9 cellular contexts compared by ENCODE assay signal in genomic region chr15:85840802-85841152, GRCh38. TPM values are rescaled to one million over a fixed set of nuclear protein-coding genes. Genes with fewer than 3 reads are reported as not detected.
DNase-seq lines count a peak whose midpoint lies in the region; ATAC-seq and TF ChIP-seq lines count a peak whose summit lies in the region.
"Had no signal": no experiment of that assay in that cellular context is flagged by ENCODE, and none has a peak within 500 bp of the region (broad histone marks: within the 10 kb centered on the region; RNA-seq: fewer than 3 reads in every experiment).

No MANE protein-coding gene starts in this region.

- H3K4me1 Mint-ChIP-seq in Calu3 (ENCODE audit: low read depth, unreplicated experiment) (peaks cover 31% of the 10 kb centered on the region), endodermal cell (peaks cover 29% of the 10 kb centered on the region)

- no peaks in the 10 kb centered on the region for H3F3A ChIP-seq in PC-3 (ENCODE audit: low read length, unreplicated experiment)

- no peak for TF ChIP-seq POLR2A in gastrocnemius medialis (IDR thresholded peaks at IDR 0.05)

- H3K79me2 ChIP-seq in PC-3 (ENCODE audit: low read length): no peaks in the 10 kb centered on the region

- H3K4me3 Mint-ChIP-seq in Calu3 (ENCODE audit: low read depth, unreplicated experiment) (peak overlapping the region; percentile 57), endodermal cell (peak overlapping the region; percentile 49)

- no TSS peak for BruUV-seq in Calu3 (replicated peaks; lab: Mats Ljungman, UMichigan)
- BruUV-seq in PC-3 (replicated peaks; lab: Mats Ljungman, UMichigan): no TSS peak

- peak overlapping the region; percentile 65 for H2AFZ ChIP-seq in PC-3 (ENCODE audit: low read length)

- H3K9me3 ChIP-seq in PC-3 (ENCODE audit: low read length) (no peaks in the 10 kb centered on the region), endodermal cell (ENCODE audit: control insufficient read depth, low read length) (no peaks in the 10 kb centered on the region), gastrocnemius medialis (no peaks in the 10 kb centered on the region)
- H3K9me3 ChIP-seq: transverse colon had no signal

- H3K36me3 Mint-ChIP-seq in Calu3 (ENCODE audit: insufficient read depth, unreplicated experiment) (no peaks in the 10 kb centered on the region), endodermal cell (ENCODE audit: low read depth) (no peaks in the 10 kb centered on the region)

- H3K9me3 Mint-ChIP-seq in Calu3 (ENCODE audit: low read depth, unreplicated experiment) (no peaks in the 10 kb centered on the region), endodermal cell (no peaks in the 10 kb centered on the region)
- H3K9me3 Mint-ChIP-seq: nephron progenitor cell had no signal

- no peak overlapping the region for H3K9ac ChIP-seq in PC-3 (ENCODE audit: low read length)
- H3K9ac ChIP-seq in endodermal cell (ENCODE audit: extremely low read depth, low read length, poor library complexity, severe bottlenecking): no peak overlapping the region

- H3K4me1 ChIP-seq in PC-3 (ENCODE audit: insufficient read depth, low read length) (peaks cover 12% of the 10 kb centered on the region), endodermal cell (ENCODE audit: control insufficient read depth, insufficient read depth, low read length) (peaks cover 14% of the 10 kb centered on the region), gastrocnemius medialis (peaks cover 0 to 4% of the 10 kb centered on the region in 2 donors)

- in situ Hi-C loops in gastrocnemius medialis (cut with MboI; ENCODE audit: low sequenced_read_pairs in 4 of 4): loop anchor here in 3 of 4 donors (10.0 to 25.0 kb wide), 4 partner anchors 228 to 546 kb away; no protein-coding TSS in a partner anchor

- H3K27me3 Mint-ChIP-seq in Calu3 (ENCODE audit: unreplicated experiment) (peaks cover 25% of the 10 kb centered on the region), endodermal cell (ENCODE audit: insufficient read depth) (peaks cover 10% of the 10 kb centered on the region)

- H3K27ac ChIP-seq in PC-3 (ENCODE audit: low read length): no peak overlapping the region
- no peak overlapping the region for H3K27ac ChIP-seq in endodermal cell (ENCODE audit: low read depth, low read length)
- H3K27ac ChIP-seq in gastrocnemius medialis: no peak overlapping the region

- 0 to 8% methylated on average over 1 to 8 of the region's 8 CpGs for WGBS in endodermal cell (ENCODE audit: insufficient coverage in 1 of 2, insufficient read length in 1 of 2), 2 experiments

- POLR2A ChIA-PET in PC-3 (lab: Charles Lee; ENCODE audit: unreplicated experiment): no interaction called here

- intact Hi-C loops in Calu3 (cut with micrococcal nuclease; ENCODE audit: unreplicated experiment) (loop anchor here (1.0 kb wide), 2 partner anchors 35 to 110 kb away; no protein-coding TSS in a partner anchor), PC-3 (cut with micrococcal nuclease) (loop anchor here (1.0 kb wide), 2 partner anchors 40 to 110 kb away; no protein-coding TSS in a partner anchor), gastrocnemius medialis (cut with DNase I; ENCODE audit: low total_unique reads) (loop anchor here (2.0 to 5.0 kb wide), 3 partner anchors 40 to 223 kb away; no protein-coding TSS in a partner anchor)

- H4K20me1 ChIP-seq in PC-3 (ENCODE audit: low read length): no peaks in the 10 kb centered on the region

- H3K4me3 ChIP-seq in PC-3 (ENCODE audit: low read length) (peak overlapping the region; percentile 42; the same call in 1 of the 2 replicates), endodermal cell (ENCODE audit: low read length) (no peak overlapping the region), gastrocnemius medialis (peak overlapping the region in 3 of 4 donors; percentile 18 to 59 (median 33))

- ATAC-seq in PC-3 (no peak), gastrocnemius medialis (no peak), GM21717 (IDR thresholded peaks at IDR 0.05; ENCODE audit: unreplicated experiment) (no peak)

- H3K9me2 ChIP-seq in PC-3 (replicated peaks; ENCODE audit: low read length): no peaks in the 10 kb centered on the region

- CTCF ChIA-PET in Calu3 (lab: Charles Lee): interaction anchor here (0.6 to 2.1 kb wide), 8 partner anchors 10 to 260 kb away, joined by 3 to 26 read pairs (median 4); no protein-coding TSS in a partner anchor
- CTCF ChIA-PET in PC-3 (lab: Charles Lee): interaction anchor here (0.6 kb wide), 1 partner anchor 14 kb away, joined by 3 read pairs; no protein-coding TSS in a partner anchor

- TF ChIP-seq CTCF in Calu3 (IDR thresholded peaks at IDR 0.05; ENCODE audit: unreplicated experiment) (no peak), PC-3 (conservative IDR thresholded peaks at IDR 0.05; ENCODE audit: low read depth, low read length) (no peak), endodermal cell (conservative IDR thresholded peaks at IDR 0.05) (no peak), gastrocnemius medialis (IDR thresholded peaks at IDR 0.05 in 4 of 5, conservative IDR thresholded peaks at IDR 0.05 in 1 of 5) (no peak)

- H3K27me3 ChIP-seq in PC-3 (ENCODE audit: low read length): peaks cover 8% of the 10 kb centered on the region; the same call in 1 of the 2 replicates
- no peaks in the 10 kb centered on the region for H3K27me3 ChIP-seq in endodermal cell (ENCODE audit: control insufficient read depth, insufficient read depth, low read length, poor library complexity, severe bottlenecking)
- H3K27me3 ChIP-seq in gastrocnemius medialis: no peaks in the 10 kb centered on the region

- H3K4me2 ChIP-seq in PC-3 (ENCODE audit: low read length): peak overlapping the region; percentile 79

- DNase-seq in Calu3 (no peak), PC-3 (no peak), endodermal cell (no peak), gastrocnemius medialis (no peak), SIG-M5 treated with dmso at 0.1 percent for 504 hours (lab: John Stamatoyannopoulos, UW; ENCODE audit: unreplicated experiment) (no peak), hepatic stellate cell (ENCODE audit: low spot score) (no peak)

- H3K27ac Mint-ChIP-seq in Calu3 (ENCODE audit: unreplicated experiment) (no peak overlapping the region), endodermal cell (no peak overlapping the region)
- H3K27ac Mint-ChIP-seq: nephron progenitor cell had no signal

- no peaks in the 10 kb centered on the region for H3K36me3 ChIP-seq in PC-3 (ENCODE audit: low read depth, low read length)
- H3K36me3 ChIP-seq in endodermal cell (ENCODE audit: control insufficient read depth, insufficient read depth, low read length): no peaks in the 10 kb centered on the region
- H3K36me3 ChIP-seq in gastrocnemius medialis: no peaks in the 10 kb centered on the region
- H3K36me3 ChIP-seq: transverse colon had no signal

RNA-seq across cellular contexts. Expression of gene KLHL25, which starts 46.1 kb away (rescaled TPM):
- total RNA-seq in Calu3 (2022): 14.1 and 16.0 TPM in 2 replicates
- total RNA-seq in PC-3 (2014; rRNA removed): 7.2 and 12.5 TPM in 2 replicates
- 10 to 100 TPM; 13.3 TPM for total RNA-seq in endodermal cell
- 20.3 TPM for polyA plus RNA-seq in endodermal cell (2013, experiment 1 of 2)
- 19.7 TPM for polyA plus RNA-seq in endodermal cell (2013, experiment 2 of 2)
- total RNA-seq in gastrocnemius medialis: 1 to 10 TPM; 4.8 to 7.0 (median 6.8) TPM
